Comparison of ENCODE assay signal across 22 cellular contexts in the genomic region with DNA sequence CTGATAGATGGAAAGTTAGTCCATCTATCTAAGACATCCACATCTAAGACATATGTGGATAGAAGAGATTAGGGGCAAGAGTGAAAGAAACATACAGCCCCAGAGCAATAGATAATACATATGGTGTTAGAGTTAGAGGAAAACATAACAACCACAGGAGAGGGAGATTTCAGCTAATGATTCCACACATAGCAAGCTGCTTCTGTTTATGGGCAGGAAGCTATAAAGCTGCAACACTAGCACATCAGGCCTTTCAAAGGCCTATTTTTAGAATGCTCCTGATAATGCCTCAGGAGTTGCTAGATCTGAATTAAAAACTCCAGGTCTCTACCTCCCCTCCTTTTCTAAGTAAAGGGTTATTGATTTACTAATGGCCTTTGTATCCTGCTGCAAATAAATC. TPM values are rescaled to one million over a fixed set of nuclear protein-coding genes. Genes with fewer than 3 reads are reported as not detected.
DNase-seq lines count a peak whose midpoint lies in the region; ATAC-seq and TF ChIP-seq lines count a peak whose summit lies in the region.
"Had no signal": no experiment of that assay in that cellular context is flagged by ENCODE, and none has a peak within 500 bp of the region (broad histone marks: within the 10 kb centered on the region; RNA-seq: fewer than 3 reads in every experiment).

No MANE protein-coding gene starts in this region.

- H3K14ac ChIP-seq in IMR-90 (replicated peaks; ENCODE audit: low read depth, low read length) = no peak overlapping the region

- DNase-seq in cardiac muscle cell (ENCODE audit: low read depth in 1 of 2, low spot score in 1 of 2) = peak in 1 of 2 donors; percentile 20
- no peak for DNase-seq in right cardiac atrium
- peak; percentile 28 for DNase-seq in IMR-90
- peak; percentile 31 to 42 for DNase-seq in foreskin fibroblast
- DNase-seq in smooth muscle cell (lab: John Stamatoyannopoulos, UW; ENCODE audit: unreplicated experiment) = no peak
- no peak for DNase-seq in SK-N-SH
- DNase-seq in DMS 273 treated with DMSO at 0.1 percent for 48 hours (lab: John Stamatoyannopoulos, UW) = no peak
- DNase-seq in cerebellum (ENCODE audit: low spot score) = no peak
- DNase-seq: CD8-positive, alpha-beta memory T cell; DND-41; KBM-7; MV-4-11; NCI-H187; NCI-H2107; NCI-H226; NCI-H524; NCI-H82; PC-9; SJCRH30 had no signal

- TF ChIP-seq RAD21 in IMR-90 (IDR thresholded peaks at IDR 0.05; ENCODE audit: low read length) (no peak), SK-N-SH (IDR thresholded peaks at IDR 0.05; ENCODE audit: low read length) (no peak)

- no peak overlapping the region for H4K8ac ChIP-seq in IMR-90 (ENCODE audit: low read depth in 2 of 2, low read length in 2 of 2)

- H2BK5ac ChIP-seq in IMR-90 (ENCODE audit: low read depth, low read length, poor library complexity, severe bottlenecking) = no peak overlapping the region

- H3K79me2 ChIP-seq in smooth muscle cell (ENCODE audit: low read depth) (no peaks in the 10 kb centered on the region), SK-N-SH (ENCODE audit: insufficient read depth) (no peaks in the 10 kb centered on the region)

- H3F3A ChIP-seq in smooth muscle cell (ENCODE audit: low read depth) = no peaks in the 10 kb centered on the region
- no peaks in the 10 kb centered on the region for H3F3A ChIP-seq in SK-N-SH (replicated peaks; ENCODE audit: insufficient read depth)

- dilution Hi-C loops in IMR-90 (cut with HindIII; ENCODE audit: low sequenced_read_pairs, unreplicated experiment) = no loop called here

- H3K4me3 ChIP-seq in cardiac muscle cell (no peak overlapping the region), right cardiac atrium (ENCODE audit: low read length) (no peak overlapping the region), IMR-90 (ENCODE audit: insufficient read depth, low read depth, low read length) (no peak overlapping the region), foreskin fibroblast (ENCODE audit: low read depth in 1 of 2, low read length in 2 of 2) (no peak overlapping the region), smooth muscle cell (no peak overlapping the region), SK-N-SH (ENCODE audit: low read depth in 2 of 2, low read length in 1 of 2) (no peak overlapping the region)
- H3K4me3 ChIP-seq: GM12878, GM23338, PC-9, SJCRH30 had no signal

- H4K20me1 ChIP-seq in IMR-90 (ENCODE audit: insufficient read depth, low read length) (no peaks in the 10 kb centered on the region), smooth muscle cell (ENCODE audit: low read depth) (no peaks in the 10 kb centered on the region), SK-N-SH (ENCODE audit: insufficient read depth) (no peaks in the 10 kb centered on the region)

- no peak for TF ChIP-seq POLR2A in IMR-90 (IDR thresholded peaks at IDR 0.05; ENCODE audit: low read depth, low read length)

- H3K4me1 ChIP-seq in cardiac muscle cell (ENCODE audit: low read depth) = peaks cover 54% of the 10 kb centered on the region
- peaks cover 6% of the 10 kb centered on the region for H3K4me1 ChIP-seq in right cardiac atrium (ENCODE audit: control insufficient read depth, insufficient read depth, low read length)
- peaks cover 6% of the 10 kb centered on the region for H3K4me1 ChIP-seq in IMR-90 (ENCODE audit: control insufficient read depth, insufficient read depth, low read length)
- no peaks in the 10 kb centered on the region for H3K4me1 ChIP-seq in smooth muscle cell (ENCODE audit: low read depth)
- peaks cover 4 to 24% of the 10 kb centered on the region in 2 experiments; a peak in 3 of 4 replicates for H3K4me1 ChIP-seq in SK-N-SH (ENCODE audit: control insufficient read depth in 1 of 2, insufficient read depth in 2 of 2, low read depth in 1 of 2, low read length in 1 of 2)
- H3K4me1 ChIP-seq: SJCRH30 had no signal

- CTCF ChIA-PET in IMR-90 (lab: Yijun Ruan, JAX) (no interaction called here), SK-N-SH (lab: Yijun Ruan, JAX) (interaction anchor here (1.4 to 1.6 kb wide), 3 partner anchors 12 to 309 kb away, joined by 4 to 6 read pairs (median 4); no protein-coding TSS in a partner anchor)

- intact Hi-C loops in right cardiac atrium (cut with DNase I) = no loop called here
- intact Hi-C loops in IMR-90 (cut with micrococcal nuclease) = loop anchor here (5.0 kb wide), 2 partner anchors 50 to 720 kb away; no protein-coding TSS in a partner anchor

- H3K9me2 ChIP-seq in SK-N-SH = no peaks in the 10 kb centered on the region

- POLR2A ChIA-PET in IMR-90 (lab: Charles Lee; ENCODE audit: unreplicated experiment) (interaction anchor here (0.6 kb wide), 1 partner anchor 1005 kb away, joined by 5 read pairs; no protein-coding TSS in a partner anchor), SK-N-SH (lab: Yijun Ruan, JAX) (no interaction called here)

- no peak overlapping the region for H3K4me2 ChIP-seq in IMR-90 (ENCODE audit: low read depth, low read length)
- H3K4me2 ChIP-seq in smooth muscle cell = no peak overlapping the region
- H3K4me2 ChIP-seq in SK-N-SH = no peak overlapping the region
- H3K4me2 ChIP-seq: GM23338, PC-9 had no signal

- H3K23ac ChIP-seq in IMR-90 (ENCODE audit: low read depth, low read length) = 0 out of 2 replicates have a peak overlapping the region, but pooled peaks have one; percentile 24

- no peak overlapping the region for H2AK9ac ChIP-seq in IMR-90 (replicated peaks; ENCODE audit: low read depth, low read length, poor library complexity)

- peak overlapping the region; percentile 74; the same call in 1 of the 2 replicates for H2AK5ac ChIP-seq in IMR-90 (ENCODE audit: low read depth, low read length)

- H2BK120ac ChIP-seq in IMR-90 (ENCODE audit: low read depth, low read length) = no peak overlapping the region

- ATAC-seq in right cardiac atrium (no peak), IMR-90 (ENCODE audit: low read depth) (0 out of 2 replicates have a peak, but pooled peaks have one; percentile 8)
- ATAC-seq: GM12878, GM23338, HCT116 had no signal

- H2AFZ ChIP-seq in IMR-90 (replicated peaks; ENCODE audit: low read length, poor library complexity) (no peak overlapping the region), smooth muscle cell (ENCODE audit: low read depth) (no peak overlapping the region), SK-N-SH (ENCODE audit: low read depth) (no peak overlapping the region)
- H2AFZ ChIP-seq: GM23338, PC-9 had no signal

- no peak overlapping the region for H3K4ac ChIP-seq in IMR-90 (ENCODE audit: low read depth, low read length)

- no peak overlapping the region for H4K5ac ChIP-seq in IMR-90 (ENCODE audit: low read depth, low read length)

- no peak for TF ChIP-seq CTCF in cardiac muscle cell (IDR thresholded peaks at IDR 0.05; ENCODE audit: low read depth, low read length)
- TF ChIP-seq CTCF in IMR-90 (conservative IDR thresholded peaks at IDR 0.05; ENCODE audit: low read depth, low read length) = no peak
- TF ChIP-seq CTCF in foreskin fibroblast (IDR thresholded peaks at IDR 0.05; ENCODE audit: low read depth, low read length) = no peak
- no peak for TF ChIP-seq CTCF in smooth muscle cell (IDR thresholded peaks at IDR 0.05; ENCODE audit: borderline replicate concordance, insufficient read depth, poor library complexity, severe bottlenecking)
- TF ChIP-seq CTCF in SK-N-SH (IDR thresholded peaks at IDR 0.05) = no peak

- H3K56ac ChIP-seq in IMR-90 (ENCODE audit: extremely low read depth, insufficient read depth, low read length) = no peak overlapping the region

- H3K27me3 ChIP-seq in cardiac muscle cell (no peaks in the 10 kb centered on the region), right cardiac atrium (ENCODE audit: control insufficient read depth, insufficient read depth) (no peaks in the 10 kb centered on the region), IMR-90 (ENCODE audit: control insufficient read depth, insufficient read depth, low read length) (no peaks in the 10 kb centered on the region), smooth muscle cell (ENCODE audit: low read depth) (no peaks in the 10 kb centered on the region), SK-N-SH (ENCODE audit: insufficient read depth) (no peaks in the 10 kb centered on the region)
- H3K27me3 ChIP-seq: SJCRH30 had no signal

- H3K9me3 ChIP-seq in cardiac muscle cell (ENCODE audit: low read depth) (no peaks in the 10 kb centered on the region), right cardiac atrium (ENCODE audit: control insufficient read depth, low read length) (no peaks in the 10 kb centered on the region), IMR-90 (ENCODE audit: control insufficient read depth, insufficient read depth, low read length) (no peaks in the 10 kb centered on the region), smooth muscle cell (replicated peaks; ENCODE audit: low read depth) (no peaks in the 10 kb centered on the region), SK-N-SH (no peaks in the 10 kb centered on the region)
- H3K9me3 ChIP-seq: SJCRH30 had no signal

- H3K9me1 ChIP-seq in IMR-90 (ENCODE audit: insufficient read depth, low read length) = peaks cover 5% of the 10 kb centered on the region

- BruUV-seq in IMR-90 (replicated peaks; lab: Mats Ljungman, UMichigan) = no TSS peak

- in situ Hi-C loops in IMR-90 (cut with MboI; ENCODE audit: low sequenced_read_pairs) = no loop called here

- no peak for TF ChIP-seq EP300 in SK-N-SH (IDR thresholded peaks at IDR 0.05; ENCODE audit: borderline replicate concordance in 1 of 2, low read depth in 1 of 2, low read length in 1 of 2)

- no peaks in the 10 kb centered on the region for H3K79me1 ChIP-seq in IMR-90 (ENCODE audit: low read depth in 1 of 2, low read length in 2 of 2)

- 0 out of 2 replicates have a peak overlapping the region, but pooled peaks have one; percentile 15 for H4K91ac ChIP-seq in IMR-90 (ENCODE audit: insufficient read depth, low read depth, low read length)

- peak overlapping the region; percentile 63 for H2BK20ac ChIP-seq in IMR-90 (ENCODE audit: low read depth, low read length)

- H3K36me3 ChIP-seq in cardiac muscle cell = no peaks in the 10 kb centered on the region
- H3K36me3 ChIP-seq in IMR-90 (ENCODE audit: control insufficient read depth, insufficient read depth, low read length) = no peaks in the 10 kb centered on the region
- no peaks in the 10 kb centered on the region for H3K36me3 ChIP-seq in smooth muscle cell (ENCODE audit: low read depth)
- no peaks in the 10 kb centered on the region for H3K36me3 ChIP-seq in SK-N-SH (replicated peaks in 1 of 2; ENCODE audit: control insufficient read depth in 1 of 2, insufficient read depth in 2 of 2, low read length in 1 of 2)
- H3K36me3 ChIP-seq: SJCRH30 had no signal

- H3K27ac ChIP-seq in cardiac muscle cell (peak overlapping the region; percentile 53), right cardiac atrium (ENCODE audit: low read length) (no peak overlapping the region), IMR-90 (ENCODE audit: insufficient read depth, low read length) (no peak overlapping the region), smooth muscle cell (ENCODE audit: low read depth) (peak overlapping the region; percentile 17), SK-N-SH (ENCODE audit: low read depth in 2 of 2, low read length in 1 of 2) (peak overlapping the region in 1 of 2 experiments; percentile 34; a peak in 1 of 4 replicates)
- H3K27ac ChIP-seq: PC-9, SJCRH30 had no signal

- H3K18ac ChIP-seq in IMR-90 (ENCODE audit: low read depth, low read length) = peak overlapping the region; percentile 26; the same call in 1 of the 2 replicates

- no peak overlapping the region for H3K9ac ChIP-seq in IMR-90 (ENCODE audit: low read depth, low read length)
- no peak overlapping the region for H3K9ac ChIP-seq in smooth muscle cell (ENCODE audit: low read depth)
- no peak overlapping the region for H3K9ac ChIP-seq in SK-N-SH

- H2BK15ac ChIP-seq in IMR-90 (ENCODE audit: low read depth, low read length) = no peak overlapping the region

RNA-seq across cellular contexts. Expression of gene BRINP2, which starts 36.1 kb away (rescaled TPM):
- total RNA-seq in cardiac muscle cell = 8.9 and 20.6 TPM in 2 replicates
- 11.5 and 26.1 TPM in 2 replicates for polyA plus RNA-seq in cardiac muscle cell
- total RNA-seq in right cardiac atrium = under 1 TPM; 0.17 to 0.33 (median 0.20) TPM
- polyA plus RNA-seq in right cardiac atrium = 0.20 TPM
- total RNA-seq in IMR-90 (2012; rRNA removed) = not detected in 2 replicates
- polyA plus RNA-seq in IMR-90 (2012; rRNA removed) = not detected in 2 replicates
- polyA plus RNA-seq in IMR-90 (2012; cell fraction: cytosol; rRNA removed) = 0.01 TPM in 1 of 2 replicates, not detected in the other
- polyA plus RNA-seq in IMR-90 (2012; cell fraction: nucleus; rRNA removed; ENCODE audit: low replicate concordance) = not detected in 2 replicates
- total RNA-seq in smooth muscle cell = 0.72 TPM in 1 of 2 replicates, not detected in the other
- not detected in 2 replicates for polyA plus RNA-seq in smooth muscle cell
- 0.12 and 0.62 TPM in 2 replicates for polyA plus RNA-seq in SK-N-SH (2012; rRNA removed)
- polyA plus RNA-seq in SK-N-SH (2012; cell fraction: cytosol; rRNA removed) = 0.26 and 0.51 TPM in 2 replicates
- 0.50 and 0.55 TPM in 2 replicates for polyA plus RNA-seq in SK-N-SH (2012; cell fraction: nucleus; rRNA removed)
- 12.5 TPM for total RNA-seq in cerebellum
- total RNA-seq: CD8-positive, alpha-beta memory T cell; GM12878; PC-9; SJCRH30 had no signal
- polyA plus RNA-seq: CD8-positive, alpha-beta memory T cell had no signal

RNA-seq across cellular contexts. Expression of gene ASTN1, which starts 42.3 kb away (rescaled TPM):
- total RNA-seq in cardiac muscle cell (15.3 and 34.2 TPM in 2 replicates), right cardiac atrium (under 1 TPM; 0.11 to 0.28 (median 0.14) TPM), IMR-90 (2012; rRNA removed) (under 0.01 TPM in 1 of 2 replicates, not detected in the other), smooth muscle cell (0.04 TPM in 1 of 2 replicates, not detected in the other), cerebellum (62.8 TPM)
- polyA plus RNA-seq in cardiac muscle cell (9.3 and 18.4 TPM in 2 replicates), right cardiac atrium (0.11 TPM), IMR-90 (2012; rRNA removed) (0.04 and 0.07 TPM in 2 replicates), smooth muscle cell (not detected in 2 replicates), SK-N-SH (2012; rRNA removed) (0.13 and 0.29 TPM in 2 replicates)
- polyA plus RNA-seq in IMR-90 (2012; cell fraction: cytosol; rRNA removed) = 0.05 and 0.06 TPM in 2 replicates
- 0.02 and 0.06 TPM in 2 replicates for polyA plus RNA-seq in IMR-90 (2012; cell fraction: nucleus; rRNA removed; ENCODE audit: low replicate concordance)
- 0.21 and 0.39 TPM in 2 replicates for polyA plus RNA-seq in SK-N-SH (2012; cell fraction: cytosol; rRNA removed)
- 0.20 TPM in 2 replicates for polyA plus RNA-seq in SK-N-SH (2012; cell fraction: nucleus; rRNA removed)
- total RNA-seq: CD8-positive, alpha-beta memory T cell; GM12878; PC-9; SJCRH30 had no signal
- polyA plus RNA-seq: CD8-positive, alpha-beta memory T cell had no signal

Comparison
In these comparisons a context has a peak if more than half of its experiments do, and no peak if none do; other contexts are left out.
1. H3K27ac ChIP-seq: peak in cardiac muscle cell (single experiment) and smooth muscle cell (single experiment); none in right cardiac atrium (single experiment) and IMR-90 (single experiment).
2. RNA of gene ASTN1, which starts 42.3 kb away (total RNA-seq): 62.8 TPM in cerebellum (single experiment) and 15.3 to 34.2 TPM in cardiac muscle cell; 0.11 to 0.28 TPM in right cardiac atrium, 0.04 TPM in smooth muscle cell and under 0.01 TPM in IMR-90; every median in the first group is over 10 times any median in the second.
3. DNase-seq: peak in IMR-90 (single experiment) and foreskin fibroblast (2 of 2); none in right cardiac atrium (0 of 3), smooth muscle cell (single experiment), SK-N-SH (single experiment), DMS 273 treated with DMSO at 0.1 percent for 48 hours (single experiment) and cerebellum (single experiment).